Comparison of ENCODE assay signal across 1 cellular context in the genomic region with DNA sequence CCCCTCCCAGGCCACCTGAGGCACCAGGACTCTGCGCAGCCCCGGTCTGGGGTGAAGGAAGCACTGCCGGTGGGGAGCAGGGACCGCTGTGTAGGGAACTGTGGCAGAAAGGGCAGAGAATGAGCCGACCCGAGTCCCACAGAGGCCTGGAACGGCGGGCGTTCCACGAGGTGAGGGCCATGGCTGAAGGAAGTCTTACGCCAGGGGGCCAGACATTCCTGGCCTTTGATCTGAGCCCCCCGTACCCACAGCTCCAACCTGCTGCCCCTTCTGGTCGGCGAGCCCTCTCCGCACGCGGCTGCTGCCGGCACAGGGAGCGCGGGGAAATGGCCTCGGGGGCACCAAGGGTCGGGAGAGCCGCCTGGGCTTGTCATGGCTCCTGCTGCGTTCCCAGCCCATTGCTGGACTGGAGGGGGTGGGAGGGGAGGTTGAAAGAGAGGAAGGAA.
TF ChIP-seq lines count a peak whose summit lies in the region.

No MANE protein-coding gene starts in this region.

TF ChIP-seq in IMR-90, 13 proteins besides CTCF, POLR2A, EP300 and RAD21:
- TF ChIP-seq CHD1 (IDR thresholded peaks at IDR 0.05; ENCODE audit: low read depth, low read length) (no peak), MXI1 (IDR thresholded peaks at IDR 0.05; ENCODE audit: borderline replicate concordance, low read depth, low read length) (no peak), MAZ (IDR thresholded peaks at IDR 0.05; ENCODE audit: borderline replicate concordance, low read depth, low read length) (no peak), ELK1 (IDR thresholded peaks at IDR 0.05; ENCODE audit: borderline replicate concordance, low read depth, low read length) (no peak), RCOR1 (IDR thresholded peaks at IDR 0.05; ENCODE audit: insufficient replicate concordance, low read length) (no peak), SMC3 (IDR thresholded peaks at IDR 0.05; ENCODE audit: low read depth, low read length) (no peak), FOS (IDR thresholded peaks at IDR 0.05; ENCODE audit: low read depth, low read length) (no peak), BHLHE40 (IDR thresholded peaks at IDR 0.05; ENCODE audit: low read depth, low read length) (no peak), NFE2L2 (IDR thresholded peaks at IDR 0.05; ENCODE audit: low read depth, low read length) (no peak), CEBPB (IDR thresholded peaks at IDR 0.05; ENCODE audit: low read depth, low read length) (no peak), MAFK (IDR thresholded peaks at IDR 0.05; ENCODE audit: low read depth, low read length) (no peak), RFX5 (IDR thresholded peaks at IDR 0.05; ENCODE audit: low read depth, low read length) (no peak)
- TF ChIP-seq, protein P1, sequence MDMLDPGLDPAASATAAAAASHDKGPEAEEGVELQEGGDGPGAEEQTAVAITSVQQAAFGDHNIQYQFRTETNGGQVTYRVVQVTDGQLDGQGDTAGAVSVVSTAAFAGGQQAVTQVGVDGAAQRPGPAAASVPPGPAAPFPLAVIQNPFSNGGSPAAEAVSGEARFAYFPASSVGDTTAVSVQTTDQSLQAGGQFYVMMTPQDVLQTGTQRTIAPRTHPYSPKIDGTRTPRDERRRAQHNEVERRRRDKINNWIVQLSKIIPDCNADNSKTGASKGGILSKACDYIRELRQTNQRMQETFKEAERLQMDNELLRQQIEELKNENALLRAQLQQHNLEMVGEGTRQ (IDR thresholded peaks at IDR 0.05; ENCODE audit: low read depth, low read length): no peak
TF ChIP-seq in IMR-90: peak in this region for 0.
